ENCODE assay signal across 1 cellular context in the genomic region with DNA sequence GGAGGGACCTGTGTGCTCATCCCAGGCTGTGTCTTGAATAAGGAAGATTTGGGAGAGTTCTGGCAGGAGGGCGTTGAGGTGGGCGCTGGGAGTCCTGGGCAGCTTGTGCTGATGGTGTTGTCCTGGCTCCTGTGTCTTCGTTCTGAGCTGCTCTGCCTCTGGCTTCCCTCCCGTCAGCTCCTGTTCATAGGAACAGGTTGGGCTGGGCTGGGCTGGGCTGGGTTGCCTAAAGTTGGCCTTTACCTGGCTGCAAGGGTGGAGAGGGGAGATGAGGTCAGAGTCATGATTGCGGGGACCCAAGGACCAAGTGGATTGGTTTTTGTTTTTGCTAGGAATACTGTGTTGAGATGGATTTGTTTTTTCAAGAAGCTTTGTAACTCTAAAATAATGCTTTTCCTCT.
TF ChIP-seq lines count a peak whose summit lies in the region.

No MANE protein-coding gene starts in this region.

TF ChIP-seq in GM12878, 131 proteins besides CTCF, POLR2A, EP300 and RAD21:
- TF ChIP-seq RELB (IDR thresholded peaks at IDR 0.05; ENCODE audit: low read depth) (no peak), PML (IDR thresholded peaks at IDR 0.05; ENCODE audit: low read length) (no peak), HCFC1 (IDR thresholded peaks at IDR 0.05; ENCODE audit: low read length) (no peak), PAX8 (IDR thresholded peaks at IDR 0.05) (no peak), KDM1A (IDR thresholded peaks at IDR 0.05; ENCODE audit: borderline replicate concordance) (no peak), WRNIP1 (IDR thresholded peaks at IDR 0.05; ENCODE audit: borderline replicate concordance, low read depth, low read length) (no peak), HDAC6 (IDR thresholded peaks at IDR 0.05; ENCODE audit: unreplicated experiment) (no peak), BHLHE40 (IDR thresholded peaks at IDR 0.05; ENCODE audit: borderline replicate concordance in 1 of 2, low read depth in 2 of 2, low read length in 1 of 2) (no peak), BCL11A (IDR thresholded peaks at IDR 0.05; ENCODE audit: low read depth, low read length) (no peak), YBX1 (IDR thresholded peaks at IDR 0.05) (no peak), CHD4 (IDR thresholded peaks at IDR 0.05) (no peak)
